Comparison of ENCODE assay signal across 8 cellular contexts in the genomic region with DNA sequence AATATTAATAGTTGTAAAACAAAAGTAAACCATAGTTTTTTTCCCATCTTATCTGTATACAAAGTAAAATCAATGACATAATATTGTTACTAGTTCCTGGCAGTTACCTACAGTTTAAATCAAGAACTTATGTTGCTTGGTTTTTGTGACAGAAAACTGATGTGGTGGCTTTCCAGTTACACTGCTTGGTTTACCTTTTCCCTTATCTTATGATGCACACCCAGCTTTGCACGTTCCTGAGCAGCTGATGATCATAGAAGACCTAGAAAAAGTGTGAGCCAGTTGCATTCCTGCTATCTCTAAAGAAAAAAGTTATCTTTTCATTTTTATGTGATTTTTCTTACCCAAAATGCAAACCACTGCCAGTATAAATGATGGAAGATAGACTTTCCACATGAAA. TPM values are rescaled to one million over a fixed set of nuclear protein-coding genes. Genes with fewer than 3 reads are reported as not detected.
"Had no signal": no experiment of that assay in that cellular context is flagged by ENCODE, and none has a peak within 500 bp of the region (broad histone marks: within the 10 kb centered on the region; RNA-seq: fewer than 3 reads in every experiment).

No MANE protein-coding gene starts in this region.

- ATAC-seq: HepG2 had no signal

- H3K27ac ChIP-seq: HL-60 had no signal

- DNase-seq: IMR-90, KBM-7, KG1 had no signal

- FAIRE-seq: HepG2, HTR-8/SVneo had no signal

RNA-seq across cellular contexts. Expression of gene LAMP3, which starts 36.4 kb away (rescaled TPM):
- total RNA-seq: HT-29, IMR-90 had no signal

RNA-seq across cellular contexts. Expression of gene B3GNT5, which starts 54.1 kb away (rescaled TPM):
- total RNA-seq: HepG2 had no signal
- polyA plus RNA-seq: HepG2, IgD-negative memory B cell had no signal
